Comparison of ENCODE assay signal across 22 cellular contexts in the genomic region with DNA sequence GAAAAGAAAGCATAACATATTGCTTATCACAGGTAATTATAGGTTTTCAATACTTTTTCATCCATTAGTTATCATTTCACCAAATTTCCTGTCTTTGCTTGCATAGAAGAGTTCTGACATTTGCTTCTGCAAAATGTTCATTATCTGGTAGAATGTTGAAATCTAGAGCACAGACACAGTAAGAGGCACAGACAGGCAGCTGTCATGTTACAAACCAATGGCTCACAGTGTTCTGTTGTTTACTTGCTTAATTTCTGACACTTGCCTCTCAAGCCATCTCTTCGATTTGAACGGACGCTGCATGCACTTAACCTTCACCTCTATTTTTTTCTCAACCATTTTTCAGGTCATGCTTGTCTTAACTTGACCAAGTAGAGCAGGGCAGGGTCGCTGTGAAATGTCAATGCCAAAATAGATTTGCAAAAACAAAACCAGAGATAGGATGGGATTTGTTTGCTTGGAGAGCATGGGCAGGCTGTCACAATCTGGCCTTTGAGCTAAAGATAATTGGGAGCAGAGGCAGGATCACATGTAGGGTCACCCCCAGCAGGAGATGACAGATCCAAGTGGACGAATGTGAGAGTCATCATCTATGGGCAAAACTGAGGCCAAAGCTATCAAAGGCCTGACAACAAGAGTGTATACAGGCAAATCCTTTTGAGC.
"Had no signal": no experiment of that assay in that cellular context is flagged by ENCODE, and none has a peak within 500 bp of the region (broad histone marks: within the 10 kb centered on the region; RNA-seq: fewer than 3 reads in every experiment).

No MANE protein-coding gene starts in this region.

- FAIRE-seq: kidney, urothelium cell line had no signal

- H3K4me3 ChIP-seq: ascending aorta, breast epithelium, esophagus squamous epithelium, gastroesophageal sphincter, heart right ventricle, left lung, prostate gland, transverse colon had no signal

- ATAC-seq: activated CD8-positive, alpha-beta T cell treated with anti-CD3 and anti-CD28 coated beads, Interleukin-2, amount 10 ng/mL, durations not matched to agents 7 days and 5 days; activated naive CD4-positive, alpha-beta T cell treated with anti-CD3 and anti-CD28 coated beads, Interleukin-2, amount 50 U/mL, for 72 hours; gastroesophageal sphincter; left lung; natural killer cell; right cardiac atrium had no signal

- H3K9me3 ChIP-seq: ascending aorta, esophagus squamous epithelium, gastroesophageal sphincter, heart right ventricle, left lung, prostate gland, transverse colon had no signal

- DNase-seq: activated CD4-positive, alpha-beta T cell treated with anti-CD3 and anti-CD28 coated beads for 1 hour; activated CD4-positive, alpha-beta T cell treated with anti-CD3 and anti-CD28 coated beads, Interleukin-2, amount 50 U/mL, for 1 hour; activated CD8-positive, alpha-beta T cell treated with anti-CD3 and anti-CD28 coated beads, Interleukin-2, amount 10 ng/mL, durations not matched to agents 7 days and 5 days; activated T-cell treated with anti-CD3 and anti-CD28 coated beads, Interleukin-2, amount 50 U/mL, for 1 hour; cortex of kidney; endodermal cell; esophagus squamous epithelium; kidney; left lung; midbrain; natural killer cell; stimulated activated CD4-positive, alpha-beta T cell treated with anti-CD3 and anti-CD28 coated beads, Interleukin-12 subunit alpha, Interleukin-12 subunit beta, amount 100 ng/mL, for 4 hours; T-helper 9 cell; transverse colon had no signal

- H3K27me3 ChIP-seq: ascending aorta, esophagus squamous epithelium, gastroesophageal sphincter, heart right ventricle, left lung, transverse colon had no signal

- H3K36me3 ChIP-seq: ascending aorta, breast epithelium, esophagus squamous epithelium, gastroesophageal sphincter, heart right ventricle, left lung, prostate gland, transverse colon had no signal

- H3K4me1 ChIP-seq: ascending aorta, breast epithelium, esophagus squamous epithelium, gastroesophageal sphincter, heart right ventricle, left lung, prostate gland, transverse colon had no signal

- H3K27ac ChIP-seq: ascending aorta, breast epithelium, esophagus squamous epithelium, gastroesophageal sphincter, heart right ventricle, left lung, prostate gland, transverse colon had no signal
